8 cellular contexts compared by ENCODE assay signal in the genomic region with DNA sequence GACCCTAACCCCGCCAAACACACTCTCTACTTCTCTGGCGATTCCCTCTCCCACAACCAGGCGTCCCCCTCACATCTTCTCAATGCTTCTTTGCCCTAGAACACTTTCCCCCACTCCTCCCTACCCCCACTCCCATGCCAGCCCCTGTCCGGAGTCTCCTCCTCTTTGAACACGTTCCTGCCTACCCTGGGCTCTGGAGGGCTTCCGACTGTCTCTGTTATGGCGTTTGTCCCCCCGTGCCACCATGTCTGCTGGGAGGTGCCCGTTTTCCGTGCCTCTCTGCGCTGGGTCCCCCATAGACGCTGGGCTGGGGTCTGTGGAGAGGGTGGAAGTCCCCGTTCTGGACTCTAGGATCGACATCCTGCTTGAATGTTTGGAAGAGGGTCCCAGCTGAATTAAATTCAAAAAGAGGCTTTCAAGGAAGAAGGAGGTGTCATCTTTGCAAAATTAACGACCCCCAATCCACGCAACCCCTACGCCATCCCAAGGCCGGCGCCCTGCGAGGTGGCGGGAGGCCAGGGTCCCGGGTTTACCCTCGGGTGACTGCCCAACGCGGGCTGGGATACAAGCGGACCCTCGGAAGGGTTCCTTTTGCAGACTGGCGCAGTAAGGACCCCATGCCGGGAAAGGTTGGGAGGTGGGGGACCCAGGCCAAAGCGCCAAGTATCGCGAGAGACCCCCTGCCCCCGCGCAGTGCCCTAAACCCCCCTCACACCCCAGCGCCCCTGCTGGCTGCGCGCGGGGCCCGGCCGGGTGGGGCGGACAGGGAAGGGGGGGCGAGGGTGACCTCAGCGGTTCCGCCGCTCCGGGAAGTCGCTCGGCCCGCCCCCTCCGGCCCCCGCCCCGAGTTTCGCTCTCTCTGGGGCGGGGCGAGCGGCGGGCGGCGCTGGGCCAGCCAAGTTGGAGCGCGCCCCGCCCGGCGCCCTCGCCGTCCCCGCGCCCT. TPM values are rescaled to one million over a fixed set of nuclear protein-coding genes. Genes with fewer than 3 reads are reported as not detected.
DNase-seq lines count a peak whose midpoint lies in the region; ATAC-seq and TF ChIP-seq lines count a peak whose summit lies in the region.

No MANE protein-coding gene starts in this region.

- H3K36me3 ChIP-seq in MM.1S (replicated peaks; ENCODE audit: insufficient read depth, low read length), result no peaks in the 10 kb centered on the region

- intact Hi-C loops in activated CD4-positive, alpha-beta T cell treated with anti-CD3 and anti-CD28 coated beads for 36 hours (cut with DNase I, micrococcal nuclease), result loop anchor here in 1 of 2 experiments (1.0 kb wide), 2 partner anchors 26 to 47 kb away; partner anchors contain the start of gene SIVA1
- intact Hi-C loops in left colon (cut with DNase I, micrococcal nuclease), result no loop called here

- no peaks in the 10 kb centered on the region for H3K9me2 ChIP-seq in MM.1S (replicated peaks; ENCODE audit: insufficient read depth, low read length)

- H3K36me3 Mint-ChIP-seq in activated CD4-positive, alpha-beta T cell treated with anti-CD3 and anti-CD28 coated beads for 36 hours (ENCODE audit: low read depth), result no peaks in the 10 kb centered on the region

- ATAC-seq in GM21515 (IDR thresholded peaks at IDR 0.05; ENCODE audit: unreplicated experiment) (peak; percentile 43), left colon (peak; percentile 71), HG03095 (IDR thresholded peaks at IDR 0.05; ENCODE audit: unreplicated experiment) (no peak)
- ATAC-seq in activated CD4-positive, alpha-beta T cell treated with anti-CD3 and anti-CD28 coated beads for 36 hours, result peak; percentile 77

- no peaks in the 10 kb centered on the region for H3K79me2 ChIP-seq in MM.1S (ENCODE audit: low read length)

- no peaks in the 10 kb centered on the region for H3K9me3 Mint-ChIP-seq in activated CD4-positive, alpha-beta T cell treated with anti-CD3 and anti-CD28 coated beads for 36 hours (ENCODE audit: low read depth)

- CTCF ChIA-PET in activated CD4-positive, alpha-beta T cell treated with anti-CD3 and anti-CD28 coated beads for 36 hours (lab: Charles Lee), result interaction anchor here (0.7 to 1.6 kb wide), 5 partner anchors 26 to 37 kb away, joined by 3 to 6 read pairs (median 3); no protein-coding TSS in a partner anchor

- no peak overlapping the region; the same call in 1 of the 2 replicates for H3K9ac ChIP-seq in MM.1S (ENCODE audit: low read length)

- peaks cover 11% of the 10 kb centered on the region for H3F3A ChIP-seq in MM.1S (ENCODE audit: insufficient read depth, low read length)

- H3K27ac Mint-ChIP-seq in activated CD4-positive, alpha-beta T cell treated with anti-CD3 and anti-CD28 coated beads for 36 hours, result peak overlapping the region; percentile 33

- H3K9me3 ChIP-seq in MM.1S (replicated peaks; ENCODE audit: insufficient read depth, low read length), result no peaks in the 10 kb centered on the region

- no peaks in the 10 kb centered on the region for H3K27me3 ChIP-seq in MM.1S (replicated peaks; ENCODE audit: insufficient read depth, low read length)

- H2AFZ ChIP-seq in MM.1S (ENCODE audit: low read length), result no peak overlapping the region

- H3K4me3 ChIP-seq in MM.1S (ENCODE audit: low read length), result no peak overlapping the region
- peak overlapping the region; percentile 63 for H3K4me3 ChIP-seq in choroid plexus epithelial cell (ENCODE audit: low read depth, low read length)

- H3K4me3 Mint-ChIP-seq in activated CD4-positive, alpha-beta T cell treated with anti-CD3 and anti-CD28 coated beads for 36 hours, result peak overlapping the region; percentile 49

- TF ChIP-seq CTCF in MM.1S (IDR thresholded peaks at IDR 0.05; ENCODE audit: low read length) (peak; percentile 15), choroid plexus epithelial cell (conservative IDR thresholded peaks at IDR 0.05; ENCODE audit: low read depth, low read length) (peak; percentile 41)

- H3K4me1 Mint-ChIP-seq in activated CD4-positive, alpha-beta T cell treated with anti-CD3 and anti-CD28 coated beads for 36 hours, result peaks cover 22% of the 10 kb centered on the region

- H3K27ac ChIP-seq in MM.1S (ENCODE audit: low read length), result no peak overlapping the region

- POLR2A ChIA-PET in activated CD4-positive, alpha-beta T cell treated with anti-CD3 and anti-CD28 coated beads for 36 hours (lab: Charles Lee), result no interaction called here

- H4K20me1 ChIP-seq in MM.1S (ENCODE audit: insufficient read depth, low read length), result no peaks in the 10 kb centered on the region

- H3K4me1 ChIP-seq in MM.1S (ENCODE audit: low read length), result peaks cover 12% of the 10 kb centered on the region; the same call in 1 of the 2 replicates

- H3K4me2 ChIP-seq in MM.1S (ENCODE audit: low read depth, low read length), result peak overlapping the region; percentile 39; the same call in 1 of the 2 replicates

- no peaks in the 10 kb centered on the region for H3K27me3 Mint-ChIP-seq in activated CD4-positive, alpha-beta T cell treated with anti-CD3 and anti-CD28 coated beads for 36 hours

- DNase-seq in COR-L47 (lab: John Stamatoyannopoulos, UW) (peak; percentile 82), MM.1S (peak; percentile 66), choroid plexus epithelial cell (ENCODE audit: low read depth) (peak; percentile 66), left colon (peak; percentile 85 to 95)
- DNase-seq in activated CD4-positive, alpha-beta T cell treated with anti-CD3 and anti-CD28 coated beads for 36 hours, result peak; percentile 88
- peak; percentile 79 for DNase-seq in stimulated activated CD4-positive, alpha-beta T cell treated with anti-CD3 and anti-CD28 coated beads, Interleukin-2, amount 100 ng/mL, for 4 hours (ENCODE audit: low read depth)

RNA-seq across cellular contexts. Expression of gene ZBTB42, which starts 1.0 kb away (rescaled TPM):
- 1 to 10 TPM; 1.5 to 2.0 TPM for total RNA-seq in activated CD4-positive, alpha-beta T cell treated with anti-CD3 and anti-CD28 coated beads for 36 hours
- 1 to 10 TPM; 7.2 to 9.2 TPM for total RNA-seq in left colon

RNA-seq across cellular contexts. Expression of gene AKT1, which starts 4.4 kb away (rescaled TPM):
- total RNA-seq in activated CD4-positive, alpha-beta T cell treated with anti-CD3 and anti-CD28 coated beads for 36 hours, result 100 to 1,000 TPM; 110 to 126 TPM
- total RNA-seq in left colon, result 100 to 1,000 TPM; 132 to 135 TPM

RNA-seq across cellular contexts. Expression of gene SIVA1, which starts 47.0 kb away (rescaled TPM):
- 10 to 100 TPM; 47.1 to 97.1 TPM for total RNA-seq in activated CD4-positive, alpha-beta T cell treated with anti-CD3 and anti-CD28 coated beads for 36 hours
- total RNA-seq in left colon, result 10 to 100 TPM; 53.2 to 59.3 TPM
